ENCODE assay signal across 27 cellular contexts in the genomic region with DNA sequence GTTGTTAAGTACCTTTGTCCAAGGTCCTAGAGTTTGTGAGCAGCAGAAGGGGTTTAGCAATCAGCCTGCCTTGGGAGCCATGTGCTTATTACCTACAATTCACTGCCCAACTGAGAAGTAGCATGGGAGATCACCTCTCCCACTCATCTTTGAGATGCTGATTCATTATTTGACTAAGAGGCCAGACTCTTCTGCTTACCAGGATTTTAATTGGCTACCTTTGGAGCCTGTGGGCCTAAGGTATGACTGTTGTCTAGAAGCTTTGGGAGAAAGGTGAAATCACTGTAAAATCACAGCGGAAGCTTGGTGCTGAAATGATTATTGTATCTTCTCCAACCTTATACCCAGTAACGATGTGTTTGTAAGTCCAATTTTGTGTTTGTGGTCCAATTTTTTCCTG.
"Had no signal": no experiment of that assay in that cellular context is flagged by ENCODE, and none has a peak within 500 bp of the region (broad histone marks: within the 10 kb centered on the region; RNA-seq: fewer than 3 reads in every experiment).

No MANE protein-coding gene starts in this region.

- H3K36me3 ChIP-seq: brain microvascular endothelial cell, cardiac muscle cell had no signal

- H3K4me3 ChIP-seq: cardiac muscle cell, SK-N-MC had no signal

- H3K27me3 Mint-ChIP-seq: activated B cell treated with CpG ODN at 0.5 μM for 24 hours; activated CD8-positive, alpha-beta memory T cell treated with anti-CD3 and anti-CD28 coated beads, Interleukin-2, amount 10 ng/mL, durations not matched to agents 7 days and 5 days; T-cell had no signal

- ATAC-seq: activated CD8-positive, alpha-beta memory T cell treated with anti-CD3 and anti-CD28 coated beads, Interleukin-2, amount 10 ng/mL, durations not matched to agents 7 days and 5 days; Panc1; Right ventricle myocardium inferior had no signal

- H3K27ac ChIP-seq: brain microvascular endothelial cell, cardiac muscle cell, SK-N-MC had no signal

- H3K27me3 ChIP-seq: brain microvascular endothelial cell, cardiac muscle cell had no signal

- DNase-seq: activated B cell treated with CpG ODN at 0.5 μM for 24 hours; activated CD4-positive, alpha-beta T cell treated with anti-CD3 and anti-CD28 coated beads for 1 hour; activated CD4-positive, alpha-beta T cell treated with anti-CD3 and anti-CD28 coated beads, Interleukin-2, amount 50 U/mL, for 1 hour; activated CD8-positive, alpha-beta memory T cell treated with anti-CD3 and anti-CD28 coated beads, Interleukin-2, amount 10 ng/mL, durations not matched to agents 7 days and 5 days; activated gamma-delta T cell treated with Interleukin-2 at 50 U/mL for 16 hours; activated naive CD4-positive, alpha-beta T cell treated with anti-CD3 and anti-CD28 coated beads, Interleukin-2, amount 50 U/mL, for 16 hours; activated T-cell treated with anti-CD3 and anti-CD28 coated beads, Interleukin-2, amount 50 U/mL, for 4 hours; brain microvascular endothelial cell; KBM-7; NCI-H1048; NCI-H146; NCI-H1930; NCI-H2171; NCI-H2227 treated with DMSO at 0.1 percent for 48 hours; NCI-H446 treated with DMSO at 0.1 percent for 48 hours; NCI-H524 treated with DMSO at 0.1 percent for 48 hours; NCI-H82; RPMI8226; T-cell; T-helper 2 cell; T1000 had no signal

- FAIRE-seq: TTC549 had no signal

- H3K27ac Mint-ChIP-seq: activated B cell treated with CpG ODN at 0.5 μM for 24 hours; activated CD8-positive, alpha-beta memory T cell treated with anti-CD3 and anti-CD28 coated beads, Interleukin-2, amount 10 ng/mL, durations not matched to agents 7 days and 5 days; activated T-helper 2 cell treated with anti-CD3 and anti-CD28 coated beads, Interferon-gamma antibody, Interleukin-2, Interleukin-4, amounts not matched to agents 10 μg/mL and 5 μg/mL and 100 μg/mL, durations not matched to agents 14 hours and 24 hours and 36 hours had no signal

- H3K4me3 Mint-ChIP-seq: activated B cell treated with CpG ODN at 0.5 μM for 24 hours; activated CD8-positive, alpha-beta memory T cell treated with anti-CD3 and anti-CD28 coated beads, Interleukin-2, amount 10 ng/mL, durations not matched to agents 7 days and 5 days; activated T-cell treated with anti-CD3 and anti-CD28 coated beads, Interleukin-2, amount 50 U/mL, for 4 hours; T-cell had no signal

- H3K36me3 Mint-ChIP-seq: activated CD8-positive, alpha-beta memory T cell treated with anti-CD3 and anti-CD28 coated beads, Interleukin-2, amount 10 ng/mL, durations not matched to agents 7 days and 5 days; T-cell had no signal

- H3K9me3 Mint-ChIP-seq: activated B cell treated with CpG ODN at 0.5 μM for 24 hours; activated T-cell treated with anti-CD3 and anti-CD28 coated beads, Interleukin-2, amount 50 U/mL, for 4 hours; activated T-helper 2 cell treated with anti-CD3 and anti-CD28 coated beads, Interferon-gamma antibody, Interleukin-2, Interleukin-4, amounts not matched to agents 10 μg/mL and 5 μg/mL and 100 μg/mL, durations not matched to agents 14 hours and 24 hours and 36 hours; T-cell had no signal
